Comparison of ENCODE assay signal across 26 cellular contexts in the genomic region with DNA sequence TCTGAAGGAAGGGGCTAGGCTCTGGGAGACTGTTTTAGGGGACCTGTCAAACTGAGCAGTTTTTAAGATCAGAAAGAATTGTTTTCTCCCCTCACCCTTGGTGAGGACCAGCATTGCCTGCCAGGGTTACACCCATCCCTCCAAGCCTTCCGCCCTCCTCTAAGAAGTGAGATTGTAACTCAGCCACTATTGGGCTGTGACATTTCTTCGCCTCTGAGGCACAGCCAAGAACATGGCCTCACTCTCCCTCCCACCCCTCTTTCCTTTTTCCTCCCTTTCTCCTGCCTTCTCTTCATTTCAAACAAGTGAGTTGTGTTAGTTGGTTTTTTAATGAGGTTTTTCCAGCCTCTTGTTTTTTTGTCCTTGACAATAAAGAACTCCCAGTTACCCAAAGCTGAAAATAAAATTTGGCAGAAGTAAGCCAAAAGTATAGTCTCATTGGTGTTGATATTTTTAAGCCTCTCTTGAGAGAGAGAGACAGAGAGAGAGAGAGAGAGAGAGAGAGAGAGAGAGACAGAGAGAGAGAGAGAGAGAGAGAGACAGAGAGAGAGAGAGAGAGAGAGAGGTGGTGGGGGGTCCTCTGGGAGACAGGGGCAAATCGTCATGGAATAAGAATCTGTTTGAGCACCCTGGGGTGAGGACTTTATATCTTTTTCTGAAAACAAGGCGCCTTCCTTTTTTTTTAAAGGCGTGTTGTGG.
A peak's percentile ranks its signal among the peaks of the same experiment; 100 is the strongest.
DNase-seq lines count a peak whose midpoint lies in the region; ATAC-seq, FAIRE-seq and TF ChIP-seq lines count a peak whose summit lies in the region.
"Had no signal": no experiment of that assay in that cellular context is flagged by ENCODE, and none has a peak within 500 bp of the region (broad histone marks: within the 10 kb centered on the region; RNA-seq: fewer than 3 reads in every experiment).

No MANE protein-coding gene starts in this region.

- H4K20me1 ChIP-seq in IMR-90 (ENCODE audit: insufficient read depth, low read length) = no peaks in the 10 kb centered on the region
- no peaks in the 10 kb centered on the region for H4K20me1 ChIP-seq in H1 (replicated peaks in 1 of 2; ENCODE audit: control insufficient read depth in 1 of 2, insufficient read depth in 2 of 2, low read length in 2 of 2)
- H4K20me1 ChIP-seq in SK-N-SH (ENCODE audit: insufficient read depth) = no peaks in the 10 kb centered on the region

- H2AFZ ChIP-seq in IMR-90 (replicated peaks; ENCODE audit: low read length, poor library complexity) (no peak overlapping the region), H1 (ENCODE audit: low read length) (no peak overlapping the region), SK-N-SH (ENCODE audit: low read depth) (no peak overlapping the region)

- H3K4me3 ChIP-seq in IMR-90 (ENCODE audit: insufficient read depth, low read depth, low read length) = no peak overlapping the region
- no peak overlapping the region for H3K4me3 ChIP-seq in H1 (ENCODE audit: extremely low read depth in 1 of 4, insufficient read depth in 2 of 4, low read depth in 3 of 4, low read length in 4 of 4)
- H3K4me3 ChIP-seq in suprapubic skin = no peak overlapping the region
- no peak overlapping the region for H3K4me3 ChIP-seq in SK-N-SH (ENCODE audit: low read depth in 2 of 2, low read length in 1 of 2)
- no peak overlapping the region for H3K4me3 ChIP-seq in CD4-positive, alpha-beta memory T cell (ENCODE audit: low read length in 2 of 2)
- H3K4me3 ChIP-seq: upper lobe of left lung had no signal

- H3K27ac ChIP-seq in IMR-90 (ENCODE audit: insufficient read depth, low read length) = no peak overlapping the region
- no peak overlapping the region for H3K27ac ChIP-seq in H1 (ENCODE audit: low read depth, low read length)
- H3K27ac ChIP-seq in suprapubic skin = peak overlapping the region; percentile 27
- H3K27ac ChIP-seq in SK-N-SH (ENCODE audit: low read depth in 2 of 2, low read length in 1 of 2) = no peak overlapping the region
- no peak overlapping the region for H3K27ac ChIP-seq in CD4-positive, alpha-beta memory T cell (ENCODE audit: low read depth, low read length)
- H3K27ac ChIP-seq: brain microvascular endothelial cell, HL-60 had no signal

- H3K9ac ChIP-seq in IMR-90 (ENCODE audit: low read depth, low read length) (no peak overlapping the region), H1 (replicated peaks in 1 of 4; ENCODE audit: extremely low read depth in 1 of 4, low read depth in 3 of 4, low read length in 3 of 4) (no peak overlapping the region), SK-N-SH (no peak overlapping the region)

- H3K79me1 ChIP-seq in IMR-90 (ENCODE audit: low read depth in 1 of 2, low read length in 2 of 2) = peaks cover 0 to 12% of the 10 kb centered on the region in 2 experiments; a peak in 2 of 4 replicates
- no peaks in the 10 kb centered on the region for H3K79me1 ChIP-seq in H1 (ENCODE audit: low read depth, low read length)

- no peaks in the 10 kb centered on the region for H3K9me3 Mint-ChIP-seq in CD4-positive, alpha-beta memory T cell
- H3K9me3 Mint-ChIP-seq: activated naive CD4-positive, alpha-beta T cell treated with anti-CD3 and anti-CD28 coated beads for 36 hours; dendritic cell treated with granulocyte-macrophage colony-stimulating factor and Interleukin-4, amounts not matched to agents 40 ng/mL and 50 ng/mL, for 4 days; IgD-negative memory B cell; natural killer cell treated with Interleukin-12 subunit alpha and Interleukin-12 subunit beta and Interleukin-15 and Interleukin-18, amount 100 ng/mL, for 72 hours; stimulated activated memory B cell treated with anti-CD40 and anti-IgM and Interleukin-4, amounts not matched to agents 10 μg/mL and 1 μg/mL and 100 μg/mL, for 72 hours had no signal

- H3K4me1 Mint-ChIP-seq in CD4-positive, alpha-beta memory T cell = no peaks in the 10 kb centered on the region
- H3K4me1 Mint-ChIP-seq: stimulated activated memory B cell treated with anti-CD40 and anti-IgM and Interleukin-4, amounts not matched to agents 10 μg/mL and 1 μg/mL and 100 μg/mL, for 72 hours had no signal

- H4K5ac ChIP-seq in IMR-90 (ENCODE audit: low read depth, low read length) = no peak overlapping the region
- H4K5ac ChIP-seq in H1 (ENCODE audit: insufficient read length, low read depth, low read length) = no peak overlapping the region

- H3K14ac ChIP-seq in IMR-90 (replicated peaks; ENCODE audit: low read depth, low read length) (peak overlapping the region; percentile 85), H1 (ENCODE audit: insufficient read length) (no peak overlapping the region)

- H4K91ac ChIP-seq in IMR-90 (ENCODE audit: insufficient read depth, low read depth, low read length) = peak overlapping the region; percentile 73
- H4K91ac ChIP-seq in H1 (replicated peaks; ENCODE audit: insufficient read length, low read length) = no peak overlapping the region

- no peak for TF ChIP-seq CTCF in IMR-90 (conservative IDR thresholded peaks at IDR 0.05; ENCODE audit: low read depth, low read length)
- no peak for TF ChIP-seq CTCF in H1 (IDR thresholded peaks at IDR 0.05; ENCODE audit: control extremely low read depth in 1 of 3, insufficient read depth in 1 of 3, low read depth in 1 of 3, low read length in 3 of 3)
- no peak for TF ChIP-seq CTCF in suprapubic skin (IDR thresholded peaks at IDR 0.05)
- no peak for TF ChIP-seq CTCF in SK-N-SH (IDR thresholded peaks at IDR 0.05)

- H3K9me3 ChIP-seq in IMR-90 (ENCODE audit: control insufficient read depth, insufficient read depth, low read length) = no peaks in the 10 kb centered on the region
- no peaks in the 10 kb centered on the region for H3K9me3 ChIP-seq in H1 (ENCODE audit: insufficient read depth in 2 of 2, low read depth in 1 of 2, low read length in 1 of 2)
- no peaks in the 10 kb centered on the region for H3K9me3 ChIP-seq in suprapubic skin
- H3K9me3 ChIP-seq in SK-N-SH = no peaks in the 10 kb centered on the region
- no peaks in the 10 kb centered on the region for H3K9me3 ChIP-seq in CD4-positive, alpha-beta memory T cell (ENCODE audit: control insufficient read depth in 1 of 2, low read length in 2 of 2)
- H3K9me3 ChIP-seq: upper lobe of left lung had no signal

- no peak for FAIRE-seq in H1 (lab: Jason Lieb, UNC)
- FAIRE-seq: GM18507 had no signal

- no peak overlapping the region for H3K4me3 Mint-ChIP-seq in CD4-positive, alpha-beta memory T cell
- H3K4me3 Mint-ChIP-seq: activated naive CD4-positive, alpha-beta T cell treated with anti-CD3 and anti-CD28 coated beads for 36 hours; dendritic cell treated with granulocyte-macrophage colony-stimulating factor and Interleukin-4, amounts not matched to agents 40 ng/mL and 50 ng/mL, for 4 days; IgD-negative memory B cell; natural killer cell treated with Interleukin-12 subunit alpha and Interleukin-12 subunit beta and Interleukin-15 and Interleukin-18, amount 100 ng/mL, for 72 hours; stimulated activated memory B cell treated with anti-CD40 and anti-IgM and Interleukin-4, amounts not matched to agents 10 μg/mL and 1 μg/mL and 100 μg/mL, for 72 hours had no signal

- POLR2A ChIA-PET in IMR-90 (lab: Charles Lee; ENCODE audit: unreplicated experiment) (interaction anchor here (0.5 to 0.6 kb wide), 2 partner anchors 114 to 252 kb away, joined by 3 read pairs; no protein-coding TSS in a partner anchor), H1 (lab: Charles Lee; ENCODE audit: partially characterized antibody) (no interaction called here), SK-N-SH (lab: Yijun Ruan, JAX) (no interaction called here)
- POLR2A ChIA-PET in CD4-positive, alpha-beta memory T cell (lab: Charles Lee; ENCODE audit: partially characterized antibody) = interaction anchor here (0.6 kb wide), 1 partner anchor 8 kb away, joined by 3 read pairs; no protein-coding TSS in a partner anchor

- ATAC-seq in IMR-90 (ENCODE audit: low read depth) (no peak), GM18868 (IDR thresholded peaks at IDR 0.05; ENCODE audit: unreplicated experiment) (no peak)
- ATAC-seq: natural killer cell treated with Interleukin-12 subunit alpha and Interleukin-12 subunit beta and Interleukin-15 and Interleukin-18, amount 100 ng/mL, for 72 hours; stimulated activated memory B cell treated with anti-CD40 and anti-IgM and Interleukin-4, amounts not matched to agents 10 μg/mL and 1 μg/mL and 100 μg/mL, for 72 hours had no signal

- H2AK9ac ChIP-seq in IMR-90 (replicated peaks; ENCODE audit: low read depth, low read length, poor library complexity) = no peak overlapping the region

- 82% methylated on average over 2 of the region's 5 CpGs; no CpG with 5 or more reads in 1 of the 2 experiments for WGBS in IMR-90 (ENCODE audit: extremely low coverage in 2 of 2, insufficient read length in 1 of 2), 2 experiments
- 64% methylated on average over 5 of the region's 5 CpGs; no CpG with 5 or more reads in 1 of the 2 experiments for WGBS in H1 (ENCODE audit: extremely low coverage in 1 of 2, insufficient coverage in 1 of 2, insufficient read length in 1 of 2, insufficient replicate concordance in 2 of 2, low coverage in 1 of 2, low lambda C conversion rate in 2 of 2, missing lambda C conversion rate in 1 of 2), 2 experiments
- 69% methylated on average over 5 of the region's 5 CpGs for WGBS in suprapubic skin
- WGBS in SK-N-SH (ENCODE audit: low lambda C conversion rate) = 96% methylated on average over 5 of the region's 5 CpGs

- dilution Hi-C loops in IMR-90 (cut with HindIII; ENCODE audit: low sequenced_read_pairs, unreplicated experiment) = no loop called here

- H2AK5ac ChIP-seq in IMR-90 (ENCODE audit: low read depth, low read length) (peak overlapping the region; percentile 94), H1 (ENCODE audit: low read depth, low read length) (no peak overlapping the region)

- H3K9me2 ChIP-seq in SK-N-SH = no peaks in the 10 kb centered on the region

- TF ChIP-seq RAD21 in IMR-90 (IDR thresholded peaks at IDR 0.05; ENCODE audit: low read length) = no peak
- no peak for TF ChIP-seq RAD21 in H1 (IDR thresholded peaks at IDR 0.05 in 1 of 2, conservative IDR thresholded peaks at IDR 0.05 in 1 of 2; ENCODE audit: low read depth in 2 of 2, low read length in 2 of 2)
- no peak for TF ChIP-seq RAD21 in SK-N-SH (IDR thresholded peaks at IDR 0.05; ENCODE audit: low read length)

- H3K56ac ChIP-seq in IMR-90 (ENCODE audit: extremely low read depth, insufficient read depth, low read length) (no peak overlapping the region), H1 (replicated peaks; ENCODE audit: insufficient read length, low read depth, low read length) (no peak overlapping the region)

- in situ Hi-C loops in IMR-90 (cut with MboI; ENCODE audit: low sequenced_read_pairs) = no loop called here

- H3K36me3 ChIP-seq in IMR-90 (ENCODE audit: control insufficient read depth, insufficient read depth, low read length) (no peaks in the 10 kb centered on the region), H1 (ENCODE audit: control insufficient read depth in 2 of 4, insufficient read depth in 4 of 4, low read length in 3 of 4) (no peaks in the 10 kb centered on the region; a peak in 1 of 8 replicates), suprapubic skin (no peaks in the 10 kb centered on the region), SK-N-SH (replicated peaks in 1 of 2; ENCODE audit: control insufficient read depth in 1 of 2, insufficient read depth in 2 of 2, low read length in 1 of 2) (no peaks in the 10 kb centered on the region)
- no peaks in the 10 kb centered on the region for H3K36me3 ChIP-seq in CD4-positive, alpha-beta memory T cell (ENCODE audit: insufficient read depth, low read length)
- H3K36me3 ChIP-seq: brain microvascular endothelial cell, upper lobe of left lung had no signal

- peak overlapping the region; percentile 11 for H2BK5ac ChIP-seq in IMR-90 (ENCODE audit: low read depth, low read length, poor library complexity, severe bottlenecking)
- H2BK5ac ChIP-seq in H1 (ENCODE audit: low read depth, low read length) = no peak overlapping the region

- no TSS peak for BruUV-seq in IMR-90 (replicated peaks; lab: Mats Ljungman, UMichigan)

- no peak overlapping the region for H2BK12ac ChIP-seq in H1 (ENCODE audit: low read depth, low read length)

- H3K23ac ChIP-seq in IMR-90 (ENCODE audit: low read depth, low read length) = 0 out of 2 replicates have a peak overlapping the region, but pooled peaks have one; percentile 77
- no peak overlapping the region for H3K23ac ChIP-seq in H1 (ENCODE audit: insufficient read length)

- H2BK15ac ChIP-seq in IMR-90 (ENCODE audit: low read depth, low read length) = peak overlapping the region; percentile 92; the same call in 2 of the 3 replicates
- no peak overlapping the region for H2BK15ac ChIP-seq in H1 (ENCODE audit: low read length)

- CTCF ChIA-PET in IMR-90 (lab: Yijun Ruan, JAX) (interaction anchor here (0.6 to 1.2 kb wide), 2 partner anchors 8 to 168 kb away, joined by 3 to 4 read pairs; no protein-coding TSS in a partner anchor), H1 (lab: Charles Lee; ENCODE audit: partially characterized antibody) (interaction anchor here (0.6 to 1.9 kb wide), 6 partner anchors 14 to 1744 kb away, joined by 3 to 9 read pairs (median 4); no protein-coding TSS in a partner anchor), SK-N-SH (lab: Yijun Ruan, JAX) (interaction anchor here (0.7 to 3.0 kb wide), 6 partner anchors 9 to 321 kb away, joined by 3 to 16 read pairs (median 4); no protein-coding TSS in a partner anchor)
- CTCF ChIA-PET in CD4-positive, alpha-beta memory T cell (lab: Charles Lee; ENCODE audit: partially characterized antibody) = interaction anchor here (0.7 kb wide), 1 partner anchor 9 kb away, joined by 3 read pairs; no protein-coding TSS in a partner anchor

- H2BK20ac ChIP-seq in IMR-90 (ENCODE audit: low read depth, low read length) = peak overlapping the region; percentile 93
- no peak overlapping the region for H2BK20ac ChIP-seq in H1 (ENCODE audit: low read length)

- H3K36me3 Mint-ChIP-seq in CD4-positive, alpha-beta memory T cell = peaks cover 0 to 6% of the 10 kb centered on the region in 2 donors
- H3K36me3 Mint-ChIP-seq: natural killer cell treated with Interleukin-12 subunit alpha and Interleukin-12 subunit beta and Interleukin-15 and Interleukin-18, amount 100 ng/mL, for 72 hours had no signal

- peak overlapping the region; percentile 83 for H3K4ac ChIP-seq in IMR-90 (ENCODE audit: low read depth, low read length)
- no peak overlapping the region for H3K4ac ChIP-seq in H1 (replicated peaks; ENCODE audit: insufficient read length, low read depth, low read length)

- no peaks in the 10 kb centered on the region for H3K23me2 ChIP-seq in H1 (ENCODE audit: low read depth, low read length)

- TF ChIP-seq POLR2A in IMR-90 (IDR thresholded peaks at IDR 0.05; ENCODE audit: low read depth, low read length) = no peak
- no peak for TF ChIP-seq POLR2A in H1 (IDR thresholded peaks at IDR 0.05; ENCODE audit: control extremely low read depth in 1 of 2, low read depth in 2 of 2, low read length in 2 of 2)
- no peak for TF ChIP-seq POLR2A in suprapubic skin (IDR thresholded peaks at IDR 0.05)

- H4K8ac ChIP-seq in IMR-90 (ENCODE audit: low read depth in 2 of 2, low read length in 2 of 2) (peak overlapping the region in 1 of 2 experiments; percentile 73; a peak in 2 of 4 replicates), H1 (ENCODE audit: extremely low read depth, insufficient read depth, low read length) (no peak overlapping the region)

- peaks cover 0 to 1% of the 10 kb centered on the region in 2 donors for H3K27me3 Mint-ChIP-seq in CD4-positive, alpha-beta memory T cell
- H3K27me3 Mint-ChIP-seq: natural killer cell treated with Interleukin-12 subunit alpha and Interleukin-12 subunit beta and Interleukin-15 and Interleukin-18, amount 100 ng/mL, for 72 hours; stimulated activated memory B cell treated with anti-CD40 and anti-IgM and Interleukin-4, amounts not matched to agents 10 μg/mL and 1 μg/mL and 100 μg/mL, for 72 hours had no signal

- H3F3A ChIP-seq in SK-N-SH (replicated peaks; ENCODE audit: insufficient read depth) = peaks cover 43% of the 10 kb centered on the region

- H3K18ac ChIP-seq in IMR-90 (ENCODE audit: low read depth, low read length) (peak overlapping the region; percentile 7; the same call in 1 of the 2 replicates), H1 (ENCODE audit: extremely low read depth, low read length) (no peak overlapping the region)

- DNase-seq in IMR-90 (no peak), H1 (ENCODE audit: low read depth in 1 of 2, low spot score in 2 of 2) (no peak), left kidney (ENCODE audit: low read depth, low spot score) (peak; percentile 24), suprapubic skin (ENCODE audit: low spot score in 2 of 2) (no peak), SK-N-SH (no peak), EL (no peak)
- no peak for DNase-seq in CD4-positive, alpha-beta memory T cell
- DNase-seq: activated CD4-positive, alpha-beta T cell treated with anti-CD3 and anti-CD28 coated beads, Interleukin-2, amount 50 U/mL, for 4 hours; activated naive CD4-positive, alpha-beta T cell treated with anti-CD3 and anti-CD28 coated beads for 36 hours; brain microvascular endothelial cell; DND-41; erythroblast; GOT3; mesendoderm; MM.1S; NCI-H187; NCI-H446; stimulated activated CD4-positive, alpha-beta T cell treated with anti-CD3 and anti-CD28 coated beads, Interleukin-15, amount 100 ng/mL, for 24 hours; upper lobe of left lung had no signal

- H2BK120ac ChIP-seq in IMR-90 (ENCODE audit: low read depth, low read length) = peak overlapping the region; percentile 91
- H2BK120ac ChIP-seq in H1 (replicated peaks; ENCODE audit: low read depth, low read length) = no peak overlapping the region

- H3K4me1 ChIP-seq in IMR-90 (ENCODE audit: control insufficient read depth, insufficient read depth, low read length) = peaks cover 22% of the 10 kb centered on the region
- peaks cover 0 to 11% (median 4%) of the 10 kb centered on the region in 4 experiments; a peak in 5 of 7 replicates for H3K4me1 ChIP-seq in H1 (replicated peaks in 1 of 4; ENCODE audit: control insufficient read depth in 3 of 4, insufficient read depth in 4 of 4, low read length in 3 of 4)
- peaks cover 4% of the 10 kb centered on the region for H3K4me1 ChIP-seq in suprapubic skin
- peaks cover 31 to 38% of the 10 kb centered on the region in 2 experiments for H3K4me1 ChIP-seq in SK-N-SH (ENCODE audit: control insufficient read depth in 1 of 2, insufficient read depth in 2 of 2, low read depth in 1 of 2, low read length in 1 of 2)
- no peaks in the 10 kb centered on the region for H3K4me1 ChIP-seq in CD4-positive, alpha-beta memory T cell (ENCODE audit: insufficient read depth, low read length)

- no peak for TF ChIP-seq EP300 in H1 (IDR thresholded peaks at IDR 0.05; ENCODE audit: borderline replicate concordance in 1 of 2, low read depth in 2 of 2, low read length in 2 of 2)
- no peak for TF ChIP-seq EP300 in suprapubic skin (IDR thresholded peaks at IDR 0.05)
- TF ChIP-seq EP300 in SK-N-SH (IDR thresholded peaks at IDR 0.05; ENCODE audit: borderline replicate concordance in 1 of 2, low read depth in 1 of 2, low read length in 1 of 2) = no peak

- peak overlapping the region in 1 of 7 donors; percentile 30 for H3K27ac Mint-ChIP-seq in CD4-positive, alpha-beta memory T cell
- H3K27ac Mint-ChIP-seq: activated naive CD4-positive, alpha-beta T cell treated with anti-CD3 and anti-CD28 coated beads for 36 hours; dendritic cell treated with granulocyte-macrophage colony-stimulating factor and Interleukin-4, amounts not matched to agents 40 ng/mL and 50 ng/mL, for 4 days; IgD-negative memory B cell; stimulated activated memory B cell treated with anti-CD40 and anti-IgM and Interleukin-4, amounts not matched to agents 10 μg/mL and 1 μg/mL and 100 μg/mL, for 72 hours had no signal

- peaks cover 22% of the 10 kb centered on the region for H3K9me1 ChIP-seq in IMR-90 (ENCODE audit: insufficient read depth, low read length)

- H3K79me2 ChIP-seq in H1 (ENCODE audit: control insufficient read depth in 1 of 2, insufficient read depth in 2 of 2, low read length in 2 of 2) (no peaks in the 10 kb centered on the region), SK-N-SH (ENCODE audit: insufficient read depth) (no peaks in the 10 kb centered on the region)

- H3K27me3 ChIP-seq in IMR-90 (ENCODE audit: control insufficient read depth, insufficient read depth, low read length) (no peaks in the 10 kb centered on the region), H1 (replicated peaks in 1 of 4; ENCODE audit: control insufficient read depth in 3 of 4, extremely low read depth in 1 of 4, insufficient read depth in 3 of 4, low read length in 3 of 4) (no peaks in the 10 kb centered on the region), suprapubic skin (no peaks in the 10 kb centered on the region), SK-N-SH (ENCODE audit: insufficient read depth) (no peaks in the 10 kb centered on the region)
- no peaks in the 10 kb centered on the region for H3K27me3 ChIP-seq in CD4-positive, alpha-beta memory T cell (ENCODE audit: insufficient read depth, low read length)
- H3K27me3 ChIP-seq: brain microvascular endothelial cell, upper lobe of left lung had no signal

- intact Hi-C loops in IMR-90 (cut with micrococcal nuclease) = no loop called here
- intact Hi-C loops in CD4-positive, alpha-beta memory T cell (cut with micrococcal nuclease) = no loop called here

- H3K4me2 ChIP-seq in IMR-90 (ENCODE audit: low read depth, low read length) = no peak overlapping the region
- no peak overlapping the region; a peak in 1 of 4 replicates for H3K4me2 ChIP-seq in H1 (ENCODE audit: insufficient read depth in 1 of 2, low read depth in 2 of 2, low read length in 2 of 2)
- H3K4me2 ChIP-seq in SK-N-SH = no peak overlapping the region

Comparison
In these comparisons a context has a peak if more than half of its experiments do, and no peak if none do; other contexts are left out.
1. POLR2A ChIA-PET loops: an anchor here in IMR-90 (0.5 to 0.6 kb wide) and CD4-positive, alpha-beta memory T cell (0.6 kb wide); none called in H1 and SK-N-SH.